In the genomic region with DNA sequence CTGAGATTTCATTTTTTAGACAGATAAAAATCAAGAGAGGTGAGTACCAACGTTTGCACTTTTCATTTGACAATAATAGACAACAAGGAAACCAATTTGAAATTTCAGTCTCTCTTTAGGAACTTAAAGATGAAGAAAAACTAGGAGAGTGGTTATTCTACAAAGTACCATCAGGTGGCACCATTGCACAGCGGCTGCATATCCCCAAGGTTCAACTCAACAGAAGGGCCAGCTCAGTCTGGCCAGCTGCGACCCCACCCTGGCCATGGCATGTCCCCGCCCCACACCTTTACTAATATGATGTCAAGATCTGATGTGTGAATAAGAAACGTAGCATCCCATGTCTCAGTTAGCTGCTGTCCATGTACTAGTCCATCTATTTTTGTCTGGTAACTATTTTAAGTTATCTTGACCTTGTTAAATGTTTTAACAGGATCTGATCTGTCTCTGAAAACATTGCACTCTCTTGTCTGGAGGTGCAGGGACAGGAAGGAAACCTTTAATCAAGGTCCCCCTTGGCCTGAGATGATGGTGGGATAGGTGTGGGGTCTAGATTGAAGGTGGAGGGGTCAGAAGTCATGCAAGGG, we compare ENCODE assay signal across 9 cellular contexts. TPM values are rescaled to one million over a fixed set of nuclear protein-coding genes. Genes with fewer than 3 reads are reported as not detected.
DNase-seq lines count a peak whose midpoint lies in the region; ATAC-seq and TF ChIP-seq lines count a peak whose summit lies in the region.
"Had no signal": no experiment of that assay in that cellular context is flagged by ENCODE, and none has a peak within 500 bp of the region (broad histone marks: within the 10 kb centered on the region; RNA-seq: fewer than 3 reads in every experiment).

No MANE protein-coding gene starts in this region.

- peak; percentile 94 for TF ChIP-seq CTCF in C4-2B (conservative IDR thresholded peaks at IDR 0.05)
- TF ChIP-seq CTCF in foreskin keratinocyte (conservative IDR thresholded peaks at IDR 0.05) = peak; percentile 94
- TF ChIP-seq CTCF in omental fat pad (IDR thresholded peaks at IDR 0.05) = peak in 2 of 3 donors; percentile 25 to 57

- H3K27ac Mint-ChIP-seq in activated CD4-positive, alpha-beta memory T cell treated with anti-CD3 and anti-CD28 coated beads for 36 hours = no peak overlapping the region
- no peak overlapping the region for H3K27ac Mint-ChIP-seq in activated T-helper 1 cell treated with anti-CD3 and anti-CD28 coated beads, Interleukin-12 subunit alpha, Interleukin-12 subunit beta, Interleukin-2, Interleukin-4 antibody, amounts not matched to agents 30 ng/mL and 10 ng/mL and 1 ng/mL, durations not matched to agents 14 hours and 24 hours and 36 hours
- H3K27ac Mint-ChIP-seq: naive thymus-derived CD8-positive, alpha-beta T cell had no signal

- H3K4me1 Mint-ChIP-seq in activated CD4-positive, alpha-beta memory T cell treated with anti-CD3 and anti-CD28 coated beads for 36 hours (ENCODE audit: low read depth) = no peaks in the 10 kb centered on the region
- H3K4me1 Mint-ChIP-seq in activated T-helper 1 cell treated with anti-CD3 and anti-CD28 coated beads, Interleukin-12 subunit alpha, Interleukin-12 subunit beta, Interleukin-2, Interleukin-4 antibody, amounts not matched to agents 30 ng/mL and 10 ng/mL and 1 ng/mL, durations not matched to agents 14 hours and 24 hours and 36 hours (ENCODE audit: low read depth) = no peaks in the 10 kb centered on the region
- H3K4me1 Mint-ChIP-seq: naive thymus-derived CD8-positive, alpha-beta T cell had no signal

- H3K36me3 Mint-ChIP-seq in activated CD4-positive, alpha-beta memory T cell treated with anti-CD3 and anti-CD28 coated beads for 36 hours = no peaks in the 10 kb centered on the region
- H3K36me3 Mint-ChIP-seq in activated T-helper 1 cell treated with anti-CD3 and anti-CD28 coated beads, Interleukin-12 subunit alpha, Interleukin-12 subunit beta, Interleukin-2, Interleukin-4 antibody, amounts not matched to agents 30 ng/mL and 10 ng/mL and 1 ng/mL, durations not matched to agents 14 hours and 24 hours and 36 hours (ENCODE audit: low read depth) = no peaks in the 10 kb centered on the region
- H3K36me3 Mint-ChIP-seq: naive thymus-derived CD8-positive, alpha-beta T cell had no signal

- H3K9me3 Mint-ChIP-seq in activated CD4-positive, alpha-beta memory T cell treated with anti-CD3 and anti-CD28 coated beads for 36 hours = no peaks in the 10 kb centered on the region
- H3K9me3 Mint-ChIP-seq in activated T-helper 1 cell treated with anti-CD3 and anti-CD28 coated beads, Interleukin-12 subunit alpha, Interleukin-12 subunit beta, Interleukin-2, Interleukin-4 antibody, amounts not matched to agents 30 ng/mL and 10 ng/mL and 1 ng/mL, durations not matched to agents 14 hours and 24 hours and 36 hours = no peaks in the 10 kb centered on the region
- H3K9me3 Mint-ChIP-seq: naive thymus-derived CD8-positive, alpha-beta T cell had no signal

- no peaks in the 10 kb centered on the region for H3K27me3 ChIP-seq in foreskin keratinocyte

- H3K4me3 Mint-ChIP-seq in activated CD4-positive, alpha-beta memory T cell treated with anti-CD3 and anti-CD28 coated beads for 36 hours = no peak overlapping the region
- H3K4me3 Mint-ChIP-seq in activated T-helper 1 cell treated with anti-CD3 and anti-CD28 coated beads, Interleukin-12 subunit alpha, Interleukin-12 subunit beta, Interleukin-2, Interleukin-4 antibody, amounts not matched to agents 30 ng/mL and 10 ng/mL and 1 ng/mL, durations not matched to agents 14 hours and 24 hours and 36 hours = no peak overlapping the region
- H3K4me3 Mint-ChIP-seq: naive thymus-derived CD8-positive, alpha-beta T cell had no signal

- H3K4me1 ChIP-seq in foreskin keratinocyte = no peaks in the 10 kb centered on the region

- intact Hi-C loops in activated CD4-positive, alpha-beta memory T cell treated with anti-CD3 and anti-CD28 coated beads for 36 hours (cut with micrococcal nuclease) = loop anchor here (1.0 kb wide), 2 partner anchors 187 to 202 kb away; no protein-coding TSS in a partner anchor
- intact Hi-C loops in activated T-helper 1 cell treated with anti-CD3 and anti-CD28 coated beads, Interleukin-12 subunit alpha, Interleukin-12 subunit beta, Interleukin-2, Interleukin-4 antibody, amounts not matched to agents 30 ng/mL and 10 ng/mL and 1 ng/mL, durations not matched to agents 14 hours and 24 hours and 36 hours (cut with micrococcal nuclease) = loop anchor here (1.0 kb wide), 1 partner anchor 202 kb away; no protein-coding TSS in a partner anchor

- CTCF ChIA-PET in activated CD4-positive, alpha-beta memory T cell treated with anti-CD3 and anti-CD28 coated beads for 36 hours (lab: Charles Lee) = interaction anchor here (0.7 to 8.2 kb wide), 12 partner anchors 12 to 571 kb away, joined by 3 to 164 read pairs (median 5); no protein-coding TSS in a partner anchor

- ATAC-seq in GM19397 (IDR thresholded peaks at IDR 0.05; ENCODE audit: unreplicated experiment) (peak; percentile 50), foreskin keratinocyte (peak; percentile 48), omental fat pad (ENCODE audit: low FRiP score) (peak; percentile 30), GM21526 (IDR thresholded peaks at IDR 0.05; ENCODE audit: low FRiP score, unreplicated experiment) (no peak)

- POLR2A ChIA-PET in activated CD4-positive, alpha-beta memory T cell treated with anti-CD3 and anti-CD28 coated beads for 36 hours (lab: Charles Lee) = interaction anchor here (1.3 kb wide), 1 partner anchor 187 kb away, joined by 3 read pairs; no protein-coding TSS in a partner anchor

- peaks cover 8% of the 10 kb centered on the region for H3K27me3 Mint-ChIP-seq in activated CD4-positive, alpha-beta memory T cell treated with anti-CD3 and anti-CD28 coated beads for 36 hours
- H3K27me3 Mint-ChIP-seq in activated T-helper 1 cell treated with anti-CD3 and anti-CD28 coated beads, Interleukin-12 subunit alpha, Interleukin-12 subunit beta, Interleukin-2, Interleukin-4 antibody, amounts not matched to agents 30 ng/mL and 10 ng/mL and 1 ng/mL, durations not matched to agents 14 hours and 24 hours and 36 hours (ENCODE audit: insufficient read depth) = peaks cover 14% of the 10 kb centered on the region

- H3K27ac ChIP-seq in C4-2B = no peak overlapping the region
- no peak overlapping the region for H3K27ac ChIP-seq in foreskin keratinocyte

- DNase-seq in NCI-H226 (peak; percentile 38), foreskin keratinocyte (peak in 1 of 2 donors; percentile 48), omental fat pad (ENCODE audit: low spot score) (no peak)
- DNase-seq in activated CD4-positive, alpha-beta memory T cell treated with anti-CD3 and anti-CD28 coated beads for 36 hours = peak; percentile 53
- no peak for DNase-seq in activated T-helper 1 cell treated with anti-CD3 and anti-CD28 coated beads, Interleukin-12 subunit alpha, Interleukin-12 subunit beta, Interleukin-2, Interleukin-4 antibody, amounts not matched to agents 30 ng/mL and 10 ng/mL and 1 ng/mL, durations not matched to agents 14 hours and 24 hours and 36 hours (ENCODE audit: low spot score)

RNA-seq across cellular contexts. Expression of a gene that starts 35.5 kb away (rescaled TPM):
- not detected for total RNA-seq in activated CD4-positive, alpha-beta memory T cell treated with anti-CD3 and anti-CD28 coated beads for 36 hours
- total RNA-seq in foreskin keratinocyte (0.35 and 0.54 TPM in 2 replicates), omental fat pad (10 to 100 TPM in 1 of 4 donors, 1 to 10 TPM in 3; 4.7 to 13.7 (median 7.3) TPM)
- polyA plus RNA-seq in foreskin keratinocyte = 0.07 and 0.15 TPM in 2 replicates
- not detected in 2 replicates for total RNA-seq in activated T-helper 1 cell treated with anti-CD3 and anti-CD28 coated beads, Interleukin-12 subunit alpha, Interleukin-12 subunit beta, Interleukin-2, Interleukin-4 antibody, amounts not matched to agents 30 ng/mL and 10 ng/mL and 1 ng/mL, durations not matched to agents 14 hours and 24 hours and 36 hours
- total RNA-seq: naive thymus-derived CD8-positive, alpha-beta T cell had no signal
- polyA plus RNA-seq: naive thymus-derived CD8-positive, alpha-beta T cell had no signal

Comparison
In these comparisons a context has a peak if more than half of its experiments do, and no peak if none do; other contexts are left out.
1. CTCF ChIP-seq: peak in every context shown above with its lines; median percentile 94 in C4-2B; 94 in foreskin keratinocyte; 41 in omental fat pad.
2. DNase-seq: peak in NCI-H226 (single experiment) and activated CD4-positive, alpha-beta memory T cell treated with anti-CD3 and anti-CD28 coated beads for 36 hours (single experiment); none in omental fat pad (single experiment) and activated T-helper 1 cell treated with anti-CD3 and anti-CD28 coated beads, Interleukin-12 subunit alpha, Interleukin-12 subunit beta, Interleukin-2, Interleukin-4 antibody, amounts not matched to agents 30 ng/mL and 10 ng/mL and 1 ng/mL, durations not matched to agents 14 hours and 24 hours and 36 hours (single experiment).